Comparison of ENCODE assay signal across 8 cellular contexts in genomic region chr3:190863119-190863465, GRCh38. TPM values are rescaled to one million over a fixed set of nuclear protein-coding genes. Genes with fewer than 3 reads are reported as not detected.
DNase-seq lines count a peak whose midpoint lies in the region; ATAC-seq and TF ChIP-seq lines count a peak whose summit lies in the region.

No MANE protein-coding gene starts in this region.

- ATAC-seq in GM19397 (IDR thresholded peaks at IDR 0.05; ENCODE audit: unreplicated experiment) (no peak), GM18520 (IDR thresholded peaks at IDR 0.05; ENCODE audit: unreplicated experiment) (no peak), HG02571 (IDR thresholded peaks at IDR 0.05; ENCODE audit: unreplicated experiment) (no peak)

- H3K4me2 ChIP-seq in OCI-LY3 (ENCODE audit: low read length): peak overlapping the region; percentile 67

- no peak for TF ChIP-seq EP300 in ovary (IDR thresholded peaks at IDR 0.05)

- H3K4me3 ChIP-seq in GM08714 (ENCODE audit: low read length): peak overlapping the region; percentile 51; the same call in 1 of the 2 replicates
- H3K4me3 ChIP-seq in OCI-LY3 (ENCODE audit: low read length): peak overlapping the region; percentile 80
- peak overlapping the region; percentile 45 to 73 (median 72) for H3K4me3 ChIP-seq in esophagus squamous epithelium
- H3K4me3 ChIP-seq in ovary: peak overlapping the region; percentile 63

- H2AFZ ChIP-seq in OCI-LY3 (ENCODE audit: low read depth, low read length): peak overlapping the region; percentile 56; the same call in 1 of the 2 replicates

- intact Hi-C loops in esophagus squamous epithelium (cut with DNase I): no loop called here
- intact Hi-C loops in ovary (cut with DNase I): no loop called here

- no peak for TF ChIP-seq POLR2A in esophagus squamous epithelium (IDR thresholded peaks at IDR 0.05)
- TF ChIP-seq POLR2A in ovary (IDR thresholded peaks at IDR 0.05): no peak

- no peaks in the 10 kb centered on the region for H3K36me3 ChIP-seq in OCI-LY3 (replicated peaks; ENCODE audit: low read depth, low read length)
- no peaks in the 10 kb centered on the region for H3K36me3 ChIP-seq in esophagus squamous epithelium
- H3K36me3 ChIP-seq in ovary: no peaks in the 10 kb centered on the region

- H4K20me1 ChIP-seq in OCI-LY3 (ENCODE audit: insufficient read depth, low read length): no peaks in the 10 kb centered on the region

- TF ChIP-seq CTCF in OCI-LY3 (IDR thresholded peaks at IDR 0.05; ENCODE audit: low read depth, low read length) (no peak), esophagus squamous epithelium (IDR thresholded peaks at IDR 0.05) (no peak), ovary (IDR thresholded peaks at IDR 0.05) (no peak)

- no peaks in the 10 kb centered on the region for H3K79me2 ChIP-seq in OCI-LY3 (ENCODE audit: low read length)

- no peak overlapping the region for H3K27ac ChIP-seq in OCI-LY3 (ENCODE audit: low read length)
- peak overlapping the region; percentile 30 to 80 (median 76) for H3K27ac ChIP-seq in esophagus squamous epithelium
- H3K27ac ChIP-seq in ovary: no peak overlapping the region

- no peak for DNase-seq in esophagus squamous epithelium (lab: John Stamatoyannopoulos, UW)
- DNase-seq in ovary: no peak
- no peak for DNase-seq in NCI-H345 treated with DMSO at 0.1 percent for 48 hours (lab: John Stamatoyannopoulos, UW; ENCODE audit: unreplicated experiment)

- H3K27me3 ChIP-seq in OCI-LY3 (ENCODE audit: low read depth, low read length): no peaks in the 10 kb centered on the region
- peaks cover 0 to 22% (median 0%) of the 10 kb centered on the region in 4 donors for H3K27me3 ChIP-seq in esophagus squamous epithelium
- H3K27me3 ChIP-seq in ovary: no peaks in the 10 kb centered on the region

- no peaks in the 10 kb centered on the region for H3K4me1 ChIP-seq in OCI-LY3 (ENCODE audit: low read length)
- H3K4me1 ChIP-seq in esophagus squamous epithelium: peaks cover 0 to 13% (median 0%) of the 10 kb centered on the region in 3 donors
- H3K4me1 ChIP-seq in ovary (ENCODE audit: insufficient read depth): no peaks in the 10 kb centered on the region

- 8 to 12% methylated on average over 6 of the region's 6 CpGs for WGBS in esophagus squamous epithelium, 2 donors
- 4 to 7% (median 7%) methylated on average over 6 of the region's 6 CpGs for WGBS in ovary, 3 donors

- H3K9me3 ChIP-seq in OCI-LY3 (ENCODE audit: insufficient read depth, low read length) (no peaks in the 10 kb centered on the region), esophagus squamous epithelium (no peaks in the 10 kb centered on the region), ovary (no peaks in the 10 kb centered on the region)

- peak overlapping the region; percentile 41 for H3K9ac ChIP-seq in OCI-LY3 (ENCODE audit: low read length)

RNA-seq across cellular contexts. Expression of gene GMNC, which starts 0.6 kb away (rescaled TPM):
- not detected for total RNA-seq in esophagus squamous epithelium
- total RNA-seq in ovary: 1 to 10 TPM in 4 of 7 donors, under 1 TPM in 2, not detected in 1; 0.20 to 6.8 (median 1.4) TPM
- polyA plus RNA-seq in ovary: under 1 TPM; 0.08 to 0.10 TPM

Comparison
In these comparisons a context has a peak if more than half of its experiments do, and no peak if none do; other contexts are left out.
1. H3K27ac ChIP-seq: peak in esophagus squamous epithelium (4 of 4); none in OCI-LY3 (single experiment) and ovary (0 of 2).
2. Peak in every context shown above with its lines, with median percentiles within 50 percentile points of each other: H3K4me3 ChIP-seq.